In the genomic region with DNA sequence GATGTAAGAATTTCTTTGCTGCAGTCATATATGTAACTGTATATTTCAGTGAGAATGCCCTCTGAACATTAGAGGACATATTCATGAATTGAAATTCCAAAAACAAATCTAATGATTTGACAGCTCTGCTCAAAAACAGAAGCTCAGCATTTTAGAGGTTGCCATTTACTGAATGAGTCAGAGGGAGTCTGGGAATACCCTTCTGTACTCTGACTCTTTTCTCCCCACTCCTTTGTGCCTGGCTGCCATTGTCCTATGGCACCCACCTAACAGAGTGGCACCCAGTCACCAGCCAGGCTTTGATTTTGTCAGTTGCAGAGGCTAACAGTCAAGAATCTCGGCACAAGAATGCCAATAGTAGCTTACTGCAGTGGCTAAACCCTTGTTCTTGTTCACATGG, we compare ENCODE assay signal across 1 cellular context.
TF ChIP-seq lines count a peak whose summit lies in the region.

No MANE protein-coding gene starts in this region.

TF ChIP-seq in GM23338, 12 proteins besides CTCF, POLR2A, EP300 and RAD21 (continued from another document):
- TF ChIP-seq, protein P1, sequence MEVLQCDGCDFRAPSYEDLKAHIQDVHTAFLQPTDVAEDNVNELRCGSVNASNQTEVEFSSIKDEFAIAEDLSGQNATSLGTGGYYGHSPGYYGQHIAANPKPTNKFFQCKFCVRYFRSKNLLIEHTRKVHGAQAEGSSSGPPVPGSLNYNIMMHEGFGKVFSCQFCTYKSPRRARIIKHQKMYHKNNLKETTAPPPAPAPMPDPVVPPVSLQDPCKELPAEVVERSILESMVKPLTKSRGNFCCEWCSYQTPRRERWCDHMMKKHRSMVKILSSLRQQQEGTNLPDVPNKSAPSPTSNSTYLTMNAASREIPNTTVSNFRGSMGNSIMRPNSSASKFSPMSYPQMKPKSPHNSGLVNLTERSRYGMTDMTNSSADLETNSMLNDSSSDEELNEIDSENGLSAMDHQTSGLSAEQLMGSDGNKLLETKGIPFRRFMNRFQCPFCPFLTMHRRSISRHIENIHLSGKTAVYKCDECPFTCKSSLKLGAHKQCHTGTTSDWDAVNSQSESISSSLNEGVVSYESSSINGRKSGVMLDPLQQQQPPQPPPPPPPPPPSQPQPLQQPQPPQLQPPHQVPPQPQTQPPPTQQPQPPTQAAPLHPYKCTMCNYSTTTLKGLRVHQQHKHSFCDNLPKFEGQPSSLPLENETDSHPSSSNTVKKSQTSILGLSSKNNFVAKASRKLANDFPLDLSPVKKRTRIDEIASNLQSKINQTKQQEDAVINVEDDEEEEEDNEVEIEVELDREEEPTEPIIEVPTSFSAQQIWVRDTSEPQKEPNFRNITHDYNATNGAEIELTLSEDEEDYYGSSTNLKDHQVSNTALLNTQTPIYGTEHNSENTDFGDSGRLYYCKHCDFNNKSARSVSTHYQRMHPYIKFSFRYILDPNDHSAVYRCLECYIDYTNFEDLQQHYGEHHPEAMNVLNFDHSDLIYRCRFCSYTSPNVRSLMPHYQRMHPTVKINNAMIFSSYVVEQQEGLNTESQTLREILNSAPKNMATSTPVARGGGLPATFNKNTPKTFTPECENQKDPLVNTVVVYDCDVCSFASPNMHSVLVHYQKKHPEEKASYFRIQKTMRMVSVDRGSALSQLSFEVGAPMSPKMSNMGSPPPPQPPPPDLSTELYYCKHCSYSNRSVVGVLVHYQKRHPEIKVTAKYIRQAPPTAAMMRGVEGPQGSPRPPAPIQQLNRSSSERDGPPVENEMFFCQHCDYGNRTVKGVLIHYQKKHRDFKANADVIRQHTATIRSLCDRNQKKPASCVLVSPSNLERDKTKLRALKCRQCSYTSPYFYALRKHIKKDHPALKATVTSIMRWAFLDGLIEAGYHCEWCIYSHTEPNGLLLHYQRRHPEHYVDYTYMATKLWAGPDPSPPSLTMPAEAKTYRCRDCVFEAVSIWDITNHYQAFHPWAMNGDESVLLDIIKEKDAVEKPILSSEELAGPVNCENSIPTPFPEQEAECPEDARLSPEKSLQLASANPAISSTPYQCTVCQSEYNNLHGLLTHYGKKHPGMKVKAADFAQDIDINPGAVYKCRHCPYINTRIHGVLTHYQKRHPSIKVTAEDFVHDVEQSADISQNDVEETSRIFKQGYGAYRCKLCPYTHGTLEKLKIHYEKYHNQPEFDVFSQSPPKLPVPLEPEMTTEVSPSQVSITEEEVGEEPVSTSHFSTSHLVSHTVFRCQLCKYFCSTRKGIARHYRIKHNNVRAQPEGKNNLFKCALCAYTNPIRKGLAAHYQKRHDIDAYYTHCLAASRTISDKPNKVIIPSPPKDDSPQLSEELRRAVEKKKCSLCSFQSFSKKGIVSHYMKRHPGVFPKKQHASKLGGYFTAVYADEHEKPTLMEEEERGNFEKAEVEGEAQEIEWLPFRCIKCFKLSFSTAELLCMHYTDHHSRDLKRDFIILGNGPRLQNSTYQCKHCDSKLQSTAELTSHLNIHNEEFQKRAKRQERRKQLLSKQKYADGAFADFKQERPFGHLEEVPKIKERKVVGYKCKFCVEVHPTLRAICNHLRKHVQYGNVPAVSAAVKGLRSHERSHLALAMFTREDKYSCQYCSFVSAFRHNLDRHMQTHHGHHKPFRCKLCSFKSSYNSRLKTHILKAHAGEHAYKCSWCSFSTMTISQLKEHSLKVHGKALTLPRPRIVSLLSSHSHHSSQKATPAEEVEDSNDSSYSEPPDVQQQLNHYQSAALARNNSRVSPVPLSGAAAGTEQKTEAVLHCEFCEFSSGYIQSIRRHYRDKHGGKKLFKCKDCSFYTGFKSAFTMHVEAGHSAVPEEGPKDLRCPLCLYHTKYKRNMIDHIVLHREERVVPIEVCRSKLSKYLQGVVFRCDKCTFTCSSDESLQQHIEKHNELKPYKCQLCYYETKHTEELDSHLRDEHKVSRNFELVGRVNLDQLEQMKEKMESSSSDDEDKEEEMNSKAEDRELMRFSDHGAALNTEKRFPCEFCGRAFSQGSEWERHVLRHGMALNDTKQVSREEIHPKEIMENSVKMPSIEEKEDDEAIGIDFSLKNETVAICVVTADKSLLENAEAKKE (CRISPR knock-in tag; IDR thresholded peaks at IDR 0.05) = no peak
- no peak for TF ChIP-seq JUNB (IDR thresholded peaks at IDR 0.05; ENCODE audit: unreplicated experiment)
- TF ChIP-seq, protein P2, sequence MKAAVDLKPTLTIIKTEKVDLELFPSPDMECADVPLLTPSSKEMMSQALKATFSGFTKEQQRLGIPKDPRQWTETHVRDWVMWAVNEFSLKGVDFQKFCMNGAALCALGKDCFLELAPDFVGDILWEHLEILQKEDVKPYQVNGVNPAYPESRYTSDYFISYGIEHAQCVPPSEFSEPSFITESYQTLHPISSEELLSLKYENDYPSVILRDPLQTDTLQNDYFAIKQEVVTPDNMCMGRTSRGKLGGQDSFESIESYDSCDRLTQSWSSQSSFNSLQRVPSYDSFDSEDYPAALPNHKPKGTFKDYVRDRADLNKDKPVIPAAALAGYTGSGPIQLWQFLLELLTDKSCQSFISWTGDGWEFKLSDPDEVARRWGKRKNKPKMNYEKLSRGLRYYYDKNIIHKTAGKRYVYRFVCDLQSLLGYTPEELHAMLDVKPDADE (IDR thresholded peaks at IDR 0.05) = no peak
- no peak for TF ChIP-seq ZNF114 (CRISPR knock-in tag; IDR thresholded peaks at IDR 0.05)
- TF ChIP-seq CREB1 (CRISPR knock-in tag; IDR thresholded peaks at IDR 0.05; ENCODE audit: low read depth) = no peak
- TF ChIP-seq POLR2AphosphoS5 (IDR thresholded peaks at IDR 0.05; ENCODE audit: low read depth) = no peak
- no peak for TF ChIP-seq EZH2 (IDR thresholded peaks at IDR 0.05; ENCODE audit: low read depth, unreplicated experiment)
- TF ChIP-seq EZH2phosphoT487 (IDR thresholded peaks at IDR 0.05; ENCODE audit: unreplicated experiment) = no peak
TF ChIP-seq in GM23338: peak in this region for 0.
